22 cellular contexts compared by ENCODE assay signal in genomic region chr14:73216035-73216434, GRCh38. TPM values are rescaled to one million over a fixed set of nuclear protein-coding genes. Genes with fewer than 3 reads are reported as not detected.
A peak's percentile ranks its signal among the peaks of the same experiment; 100 is the strongest.
DNase-seq lines count a peak whose midpoint lies in the region; ATAC-seq and TF ChIP-seq lines count a peak whose summit lies in the region.
"Had no signal": no experiment of that assay in that cellular context is flagged by ENCODE, and none has a peak within 500 bp of the region (broad histone marks: within the 10 kb centered on the region; RNA-seq: fewer than 3 reads in every experiment).

No MANE protein-coding gene starts in this region.

- 0 out of 2 replicates have a peak, but pooled peaks cover 3% of the 10 kb centered on the region for H4K20me1 ChIP-seq in PC-3 (ENCODE audit: low read length)
- H4K20me1 ChIP-seq: BLaER1 had no signal

- H3F3A ChIP-seq in PC-3 (ENCODE audit: low read length, unreplicated experiment), result no peaks in the 10 kb centered on the region

- no peak overlapping the region for H3K9ac ChIP-seq in PC-3 (ENCODE audit: low read length)
- H3K9ac ChIP-seq: BLaER1 had no signal

- H3K27ac ChIP-seq in PC-3 (ENCODE audit: low read length), result no peak overlapping the region
- H3K27ac ChIP-seq in CD4-positive, alpha-beta T cell (ENCODE audit: low read depth, low read length), result no peak overlapping the region
- H3K27ac ChIP-seq: 22Rv1, BLaER1, C4-2B had no signal

- no peak for DNase-seq in activated T-cell treated with anti-CD3 and anti-CD28 coated beads, Interleukin-2, amount 50 U/mL, for 72 hours
- no peak for DNase-seq in activated T-cell treated with anti-CD3 and anti-CD28 coated beads, Interleukin-2, amount 50 U/mL, for 48 hours
- DNase-seq in PC-3 (no peak), fibroblast of mammary gland (ENCODE audit: low read depth) (peak; percentile 15), omental fat pad (ENCODE audit: low spot score) (no peak), cardiac septum (ENCODE audit: low spot score) (no peak)
- DNase-seq in CD4-positive, alpha-beta T cell, result no peak
- DNase-seq: Calu3; CD4-positive, CD25-positive, alpha-beta regulatory T cell; CD8-positive, alpha-beta memory T cell; COR-L47; DMS53; DMS79 treated with DMSO at 0.1 percent for 48 hours; GF-D8; GOT3; HFFc6 had no signal

- H3K4me1 ChIP-seq in PC-3 (ENCODE audit: insufficient read depth, low read length), result peaks cover 13% of the 10 kb centered on the region
- H3K4me1 ChIP-seq: BLaER1, HAP-1 had no signal

- no peak overlapping the region for H3K4me2 ChIP-seq in PC-3 (ENCODE audit: low read length)
- H3K4me2 ChIP-seq: BLaER1 had no signal

- no peaks in the 10 kb centered on the region for H3K79me2 ChIP-seq in PC-3 (ENCODE audit: low read length)

- no peaks in the 10 kb centered on the region for H3K9me3 ChIP-seq in PC-3 (ENCODE audit: low read length)
- no peaks in the 10 kb centered on the region for H3K9me3 ChIP-seq in CD4-positive, alpha-beta T cell (ENCODE audit: control insufficient read depth, low read length)
- H3K9me3 ChIP-seq: BLaER1, HAP-1 had no signal

- POLR2A ChIA-PET in PC-3 (lab: Charles Lee; ENCODE audit: unreplicated experiment), result no interaction called here
- POLR2A ChIA-PET in CD4-positive, alpha-beta T cell (lab: Charles Lee), result interaction anchor here (0.6 kb wide), 1 partner anchor 57 kb away, joined by 3 read pairs; no protein-coding TSS in a partner anchor

- intact Hi-C loops in PC-3 (cut with micrococcal nuclease), result no loop called here
- intact Hi-C loops in CD4-positive, alpha-beta T cell (cut with DNase I, micrococcal nuclease), result no loop called here
- intact Hi-C loops in cardiac septum (cut with DNase I), result no loop called here

- H3K27me3 Mint-ChIP-seq in activated T-cell treated with anti-CD3 and anti-CD28 coated beads, Interleukin-2, amount 50 U/mL, for 72 hours (ENCODE audit: low read depth), result no peaks in the 10 kb centered on the region
- no peaks in the 10 kb centered on the region for H3K27me3 Mint-ChIP-seq in CD4-positive, alpha-beta T cell
- H3K27me3 Mint-ChIP-seq: B cell; CD4-positive, CD25-positive, alpha-beta regulatory T cell; CD8-positive, alpha-beta memory T cell had no signal

- H3K9me2 ChIP-seq in PC-3 (replicated peaks; ENCODE audit: low read length), result no peaks in the 10 kb centered on the region

- H3K27me3 ChIP-seq in PC-3 (ENCODE audit: low read length), result no peaks in the 10 kb centered on the region
- no peaks in the 10 kb centered on the region for H3K27me3 ChIP-seq in CD4-positive, alpha-beta T cell (ENCODE audit: control insufficient read depth, insufficient read depth, low read length)
- H3K27me3 ChIP-seq: BLaER1 had no signal

- no peak for ATAC-seq in activated T-cell treated with anti-CD3 and anti-CD28 coated beads, Interleukin-2, amount 50 U/mL, for 72 hours (replicated peaks in 1 of 2)
- ATAC-seq in PC-3 (peak; percentile 81), omental fat pad (ENCODE audit: low FRiP score) (peak; percentile 25)
- no peak for ATAC-seq in CD4-positive, alpha-beta T cell (ENCODE audit: poor library complexity)

- BruUV-seq in PC-3 (replicated peaks; lab: Mats Ljungman, UMichigan), result no TSS peak

- H3K4me3 Mint-ChIP-seq in activated T-cell treated with anti-CD3 and anti-CD28 coated beads, Interleukin-2, amount 50 U/mL, for 72 hours, result no peak overlapping the region
- no peak overlapping the region for H3K4me3 Mint-ChIP-seq in CD4-positive, alpha-beta T cell
- H3K4me3 Mint-ChIP-seq: B cell; CD8-positive, alpha-beta memory T cell; HFFc6 had no signal

- H3K9me3 Mint-ChIP-seq in activated T-cell treated with anti-CD3 and anti-CD28 coated beads, Interleukin-2, amount 50 U/mL, for 72 hours, result no peaks in the 10 kb centered on the region
- H3K9me3 Mint-ChIP-seq in CD4-positive, alpha-beta T cell, result no peaks in the 10 kb centered on the region
- H3K9me3 Mint-ChIP-seq: CD4-positive, CD25-positive, alpha-beta regulatory T cell; CD8-positive, alpha-beta memory T cell; HFFc6 had no signal

- H3K4me1 Mint-ChIP-seq in activated T-cell treated with anti-CD3 and anti-CD28 coated beads, Interleukin-2, amount 50 U/mL, for 72 hours (ENCODE audit: low read depth), result peaks cover 1% of the 10 kb centered on the region
- H3K4me1 Mint-ChIP-seq in CD4-positive, alpha-beta T cell (ENCODE audit: low read depth), result no peaks in the 10 kb centered on the region
- H3K4me1 Mint-ChIP-seq: B cell; CD8-positive, alpha-beta memory T cell had no signal

- H3K36me3 Mint-ChIP-seq in activated T-cell treated with anti-CD3 and anti-CD28 coated beads, Interleukin-2, amount 50 U/mL, for 72 hours (ENCODE audit: insufficient read depth in 2 of 2), result peaks cover 5 to 19% of the 10 kb centered on the region in 2 donors
- H3K36me3 Mint-ChIP-seq in CD4-positive, alpha-beta T cell (ENCODE audit: low read depth), result peaks cover 85% of the 10 kb centered on the region

- no peak overlapping the region for H2AFZ ChIP-seq in PC-3 (ENCODE audit: low read length)

- H3K36me3 ChIP-seq in PC-3 (ENCODE audit: low read depth, low read length), result peaks cover 50% of the 10 kb centered on the region

- CTCF ChIA-PET in PC-3 (lab: Charles Lee), result interaction anchor here (1.0 to 1.4 kb wide), 2 partner anchors 16 to 68 kb away, joined by 3 to 5 read pairs; no protein-coding TSS in a partner anchor
- CTCF ChIA-PET in CD4-positive, alpha-beta T cell (lab: Charles Lee), result no interaction called here

- peak overlapping the region; percentile 32 for H3K27ac Mint-ChIP-seq in activated T-cell treated with anti-CD3 and anti-CD28 coated beads, Interleukin-2, amount 50 U/mL, for 72 hours
- H3K27ac Mint-ChIP-seq in CD4-positive, alpha-beta T cell, result no peak overlapping the region
- H3K27ac Mint-ChIP-seq: B cell; CD4-positive, CD25-positive, alpha-beta regulatory T cell; HFFc6 had no signal

- H3K4me3 ChIP-seq in PC-3 (ENCODE audit: low read length), result no peak overlapping the region
- no peak overlapping the region for H3K4me3 ChIP-seq in fibroblast of mammary gland (ENCODE audit: control insufficient read depth, low read depth, low read length)
- H3K4me3 ChIP-seq: BLaER1, HAP-1 had no signal

- no peak for TF ChIP-seq CTCF in PC-3 (conservative IDR thresholded peaks at IDR 0.05; ENCODE audit: low read depth, low read length)
- no peak for TF ChIP-seq CTCF in fibroblast of mammary gland (conservative IDR thresholded peaks at IDR 0.05; ENCODE audit: control insufficient read depth, insufficient read depth, low read depth, low read length)
- no peak for TF ChIP-seq CTCF in omental fat pad (IDR thresholded peaks at IDR 0.05)
- TF ChIP-seq CTCF in CD4-positive, alpha-beta T cell (IDR thresholded peaks at IDR 0.05), result no peak

RNA-seq across cellular contexts. Expression of gene PAPLN, which starts 21.3 kb away (rescaled TPM):
- 1 to 10 TPM in 1 of 2 donors, under 1 TPM in 1; 0.58 to 1.3 TPM for total RNA-seq in activated T-cell treated with anti-CD3 and anti-CD28 coated beads, Interleukin-2, amount 50 U/mL, for 72 hours
- total RNA-seq in PC-3 (2014; rRNA removed) (0.35 and 0.40 TPM in 2 replicates), omental fat pad (10 to 100 TPM; 15.4 to 82.6 (median 34.1) TPM), cardiac septum (1.3 TPM)
- total RNA-seq in CD4-positive, alpha-beta T cell, result under 1 TPM; 0.05 to 0.14 TPM
- total RNA-seq: CD4-positive, CD25-positive, alpha-beta regulatory T cell; G401 had no signal

Comparison
In these comparisons a context has a peak if more than half of its experiments do, and no peak if none do; other contexts are left out.
1. ATAC-seq: peak in PC-3 (single experiment) and omental fat pad (single experiment); none in activated T-cell treated with anti-CD3 and anti-CD28 coated beads, Interleukin-2, amount 50 U/mL, for 72 hours (0 of 2) and CD4-positive, alpha-beta T cell (single experiment).